In the genomic region with DNA sequence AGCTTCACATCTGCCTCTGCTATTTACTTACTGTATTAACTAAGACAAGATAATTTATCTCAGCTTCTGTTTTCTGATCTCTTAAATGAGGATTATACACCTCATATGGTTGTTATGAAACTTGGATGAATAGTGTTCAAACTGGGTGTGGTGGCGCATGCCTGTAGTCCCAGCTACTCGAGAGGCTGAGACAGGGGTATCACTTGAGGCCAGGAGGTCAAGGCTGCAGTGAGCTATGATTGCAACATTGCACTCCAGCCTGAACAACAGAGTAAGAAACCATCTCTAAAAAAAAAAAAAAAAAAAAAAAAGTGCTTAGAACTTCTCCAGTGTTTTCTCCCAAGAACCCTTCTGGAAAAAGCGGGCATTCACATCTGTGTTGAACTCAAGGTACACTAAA, we compare ENCODE assay signal across 6 cellular contexts.
"Had no signal": no experiment of that assay in that cellular context is flagged by ENCODE, and none has a peak within 500 bp of the region (broad histone marks: within the 10 kb centered on the region; RNA-seq: fewer than 3 reads in every experiment).

No MANE protein-coding gene starts in this region.

- ATAC-seq: K562 had no signal

- H3K4me3 ChIP-seq: K562 had no signal

- H3K27ac ChIP-seq: HL-60 had no signal

- DNase-seq: IMR-90, KBM-7, KG1 had no signal

- FAIRE-seq: HTR-8/SVneo, K562 had no signal
